1 cellular context compared by ENCODE assay signal in the genomic region with DNA sequence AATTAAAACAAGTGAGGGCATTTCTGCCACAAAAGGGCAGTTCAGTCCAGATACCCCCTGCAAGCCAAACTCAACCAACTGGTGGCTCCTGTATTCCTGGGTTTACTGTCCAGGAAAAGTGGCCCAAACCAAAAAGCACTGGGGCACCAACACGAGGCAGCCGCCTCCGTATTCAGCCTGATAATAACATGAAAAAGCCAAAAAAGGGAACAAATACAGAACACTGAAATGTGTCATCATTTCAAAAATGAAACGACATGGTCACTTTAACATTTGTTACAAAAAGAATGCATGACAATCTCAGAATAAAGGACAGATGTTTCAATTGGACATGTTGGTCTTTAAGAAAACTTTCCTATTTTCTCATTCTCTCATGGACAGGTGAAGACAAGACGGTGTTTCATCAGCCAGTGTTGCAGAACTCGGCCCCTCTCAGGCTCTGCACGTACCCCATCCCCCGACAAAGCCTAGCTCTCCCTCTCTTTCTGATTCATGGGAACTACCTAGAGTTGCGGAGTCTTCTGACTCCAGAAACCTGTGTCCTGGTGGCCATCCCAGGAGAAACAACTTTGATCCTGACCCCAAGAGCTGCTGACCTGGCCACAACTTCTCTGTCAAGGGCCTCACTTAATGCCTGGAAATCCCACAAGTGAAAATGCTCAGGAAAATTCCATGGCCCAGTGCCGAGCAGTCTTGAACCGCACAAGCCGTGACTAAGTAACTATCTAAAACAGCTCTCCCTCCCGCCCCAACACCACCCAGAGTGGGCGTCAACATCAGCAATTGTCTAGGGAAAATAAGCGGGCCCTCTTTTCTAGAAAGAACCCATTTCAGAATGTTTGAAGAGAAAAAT.
A peak's percentile ranks its signal among the peaks of the same experiment; 100 is the strongest.
TF ChIP-seq lines count a peak whose summit lies in the region.

No MANE protein-coding gene starts in this region.

TF ChIP-seq in GM12878, 131 proteins besides CTCF, POLR2A, EP300 and RAD21 (continued from another document):
- TF ChIP-seq, protein P1, sequence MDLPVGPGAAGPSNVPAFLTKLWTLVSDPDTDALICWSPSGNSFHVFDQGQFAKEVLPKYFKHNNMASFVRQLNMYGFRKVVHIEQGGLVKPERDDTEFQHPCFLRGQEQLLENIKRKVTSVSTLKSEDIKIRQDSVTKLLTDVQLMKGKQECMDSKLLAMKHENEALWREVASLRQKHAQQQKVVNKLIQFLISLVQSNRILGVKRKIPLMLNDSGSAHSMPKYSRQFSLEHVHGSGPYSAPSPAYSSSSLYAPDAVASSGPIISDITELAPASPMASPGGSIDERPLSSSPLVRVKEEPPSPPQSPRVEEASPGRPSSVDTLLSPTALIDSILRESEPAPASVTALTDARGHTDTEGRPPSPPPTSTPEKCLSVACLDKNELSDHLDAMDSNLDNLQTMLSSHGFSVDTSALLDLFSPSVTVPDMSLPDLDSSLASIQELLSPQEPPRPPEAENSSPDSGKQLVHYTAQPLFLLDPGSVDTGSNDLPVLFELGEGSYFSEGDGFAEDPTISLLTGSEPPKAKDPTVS (IDR thresholded peaks at IDR 0.05; ENCODE audit: low read depth, low read length): no peak
- peak; percentile 61; the same call in 1 of the 2 replicates for TF ChIP-seq MEF2A (IDR thresholded peaks at IDR 0.05; ENCODE audit: insufficient read depth, low read depth, low read length)
- peak in 1 of 2 experiments; percentile 96; a peak in 2 of 4 replicates for TF ChIP-seq SRF (IDR thresholded peaks at IDR 0.05; ENCODE audit: low read depth in 2 of 2, low read length in 2 of 2)
- TF ChIP-seq IKZF2 (IDR thresholded peaks at IDR 0.05): peak in 1 of 2 experiments; percentile 19; a peak in 2 of 4 replicates
- TF ChIP-seq, protein P2, sequence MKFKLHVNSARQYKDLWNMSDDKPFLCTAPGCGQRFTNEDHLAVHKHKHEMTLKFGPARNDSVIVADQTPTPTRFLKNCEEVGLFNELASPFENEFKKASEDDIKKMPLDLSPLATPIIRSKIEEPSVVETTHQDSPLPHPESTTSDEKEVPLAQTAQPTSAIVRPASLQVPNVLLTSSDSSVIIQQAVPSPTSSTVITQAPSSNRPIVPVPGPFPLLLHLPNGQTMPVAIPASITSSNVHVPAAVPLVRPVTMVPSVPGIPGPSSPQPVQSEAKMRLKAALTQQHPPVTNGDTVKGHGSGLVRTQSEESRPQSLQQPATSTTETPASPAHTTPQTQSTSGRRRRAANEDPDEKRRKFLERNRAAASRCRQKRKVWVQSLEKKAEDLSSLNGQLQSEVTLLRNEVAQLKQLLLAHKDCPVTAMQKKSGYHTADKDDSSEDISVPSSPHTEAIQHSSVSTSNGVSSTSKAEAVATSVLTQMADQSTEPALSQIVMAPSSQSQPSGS (IDR thresholded peaks at IDR 0.05; ENCODE audit: low read length): peak; percentile 71
- peak; percentile 29; the same call in 1 of the 2 replicates for TF ChIP-seq CREB1 (IDR thresholded peaks at IDR 0.05; ENCODE audit: low read depth)
- no peak for TF ChIP-seq NBN (IDR thresholded peaks at IDR 0.05)
- peak; percentile 39 for TF ChIP-seq EED (IDR thresholded peaks at IDR 0.05; ENCODE audit: low read depth)
- 0 out of 2 replicates have a peak, but pooled peaks have one; percentile 29 for TF ChIP-seq ZBED1 (IDR thresholded peaks at IDR 0.05; ENCODE audit: borderline replicate concordance)
- peak; percentile 36 for TF ChIP-seq NFIC (IDR thresholded peaks at IDR 0.05; ENCODE audit: low read depth, low read length)
- TF ChIP-seq JUNB (IDR thresholded peaks at IDR 0.05): peak; percentile 73
- peak; percentile 8; the same call in 1 of the 2 replicates for TF ChIP-seq POLR2AphosphoS5 (IDR thresholded peaks at IDR 0.05; ENCODE audit: low read length)
- TF ChIP-seq JUND (IDR thresholded peaks at IDR 0.05; ENCODE audit: low read depth, low read length): no peak
